ENCODE assay signal across 1 cellular context in the genomic region with DNA sequence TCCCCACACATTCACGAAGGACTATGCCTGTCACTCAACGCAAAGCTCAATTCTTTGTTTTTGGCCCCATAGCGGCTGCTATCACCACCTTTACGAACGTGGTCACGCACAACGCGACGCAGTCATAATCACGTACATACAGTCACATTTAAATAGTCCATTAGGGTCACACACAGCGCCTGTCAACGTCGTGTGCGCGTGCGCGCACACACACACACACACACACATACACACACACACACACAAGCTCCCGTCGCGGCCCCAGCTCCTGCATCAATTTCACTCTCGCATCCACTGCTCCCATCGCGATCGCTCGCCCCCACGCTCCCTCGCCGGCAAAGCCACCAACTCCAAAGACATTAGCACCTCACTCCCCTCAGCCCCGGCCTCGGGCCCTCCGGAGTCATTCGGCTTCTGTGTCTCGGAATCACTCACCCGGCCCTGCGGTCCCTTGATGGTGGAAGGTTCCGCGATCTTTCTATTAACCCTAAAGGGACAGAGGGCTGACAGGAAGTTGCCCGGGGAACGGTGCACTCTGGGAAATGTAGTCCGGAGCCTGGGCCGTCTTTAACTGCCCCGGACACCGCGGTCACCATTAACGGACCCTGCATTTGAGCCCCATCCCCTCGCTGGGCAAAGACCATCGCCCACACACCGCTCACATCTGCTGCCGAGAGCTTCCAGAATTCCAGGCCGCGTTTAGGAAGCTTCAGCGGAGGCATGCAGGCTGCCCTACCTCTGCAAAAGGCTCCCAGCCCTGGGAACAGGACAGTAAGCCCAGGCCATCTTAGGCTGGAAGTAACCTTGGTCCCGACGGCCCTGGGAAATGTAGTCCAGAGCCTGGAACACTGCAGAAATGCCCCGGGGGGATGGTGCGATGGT.
TF ChIP-seq lines count a peak whose summit lies in the region.

A gene (minus strand): TSS at position 486 of the 882 bp plus-strand sequence. CDS start 12,768 bp downstream, outside the sequence.

TF ChIP-seq in HepG2, 621 proteins besides CTCF, POLR2A, EP300 and RAD21 (continued from another document and continues in another):
- TF ChIP-seq, protein P1, sequence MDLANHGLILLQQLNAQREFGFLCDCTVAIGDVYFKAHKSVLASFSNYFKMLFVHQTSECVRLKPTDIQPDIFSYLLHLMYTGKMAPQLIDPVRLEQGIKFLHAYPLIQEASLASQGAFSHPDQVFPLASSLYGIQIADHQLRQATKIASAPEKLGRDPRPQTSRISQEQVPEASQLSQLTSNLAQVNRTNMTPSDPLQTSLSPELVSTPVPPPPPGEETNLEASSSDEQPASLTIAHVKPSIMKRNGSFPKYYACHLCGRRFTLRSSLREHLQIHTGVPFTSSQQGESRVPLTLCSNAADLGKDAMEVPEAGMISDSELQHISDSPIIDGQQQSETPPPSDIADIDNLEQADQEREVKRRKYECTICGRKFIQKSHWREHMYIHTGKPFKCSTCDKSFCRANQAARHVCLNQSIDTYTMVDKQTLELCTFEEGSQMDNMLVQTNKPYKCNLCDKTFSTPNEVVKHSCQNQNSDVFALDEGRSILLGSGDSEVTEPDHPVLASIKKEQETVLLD (CRISPR knock-in tag; IDR thresholded peaks at IDR 0.05; ENCODE audit: low read depth), result no peak
- TF ChIP-seq MZF1 (CRISPR knock-in tag; IDR thresholded peaks at IDR 0.05; ENCODE audit: borderline replicate concordance) (no peak), ZNF383 (CRISPR knock-in tag; IDR thresholded peaks at IDR 0.05; ENCODE audit: borderline replicate concordance) (peak; percentile 30; the same call in 1 of the 2 replicates), MTA1 (CRISPR knock-in tag; IDR thresholded peaks at IDR 0.05; ENCODE audit: borderline replicate concordance) (no peak), HNRNPLL (IDR thresholded peaks at IDR 0.05; ENCODE audit: low read depth, low read length, poor library complexity, severe bottlenecking) (peak; percentile 71), KAT7 (CRISPR knock-in tag; IDR thresholded peaks at IDR 0.05; ENCODE audit: borderline replicate concordance) (peak; percentile 83), MIER3 (CRISPR knock-in tag; IDR thresholded peaks at IDR 0.05; ENCODE audit: borderline replicate concordance) (no peak; the same call in 1 of the 2 replicates), ZNF749 (CRISPR knock-in tag; IDR thresholded peaks at IDR 0.05; ENCODE audit: borderline replicate concordance) (peak; percentile 54; the same call in 1 of the 2 replicates), RBAK (CRISPR knock-in tag; IDR thresholded peaks at IDR 0.05) (0 out of 2 replicates have a peak, but pooled peaks have one; percentile 41), RNF2 (conservative IDR thresholded peaks at IDR 0.05; ENCODE audit: low read depth) (no peak), BORCS8-MEF2B (CRISPR knock-in tag; IDR thresholded peaks at IDR 0.05) (0 out of 2 replicates have a peak, but pooled peaks have one; percentile 65), RXRB (CRISPR knock-in tag; IDR thresholded peaks at IDR 0.05; ENCODE audit: borderline replicate concordance) (0 out of 2 replicates have a peak, but pooled peaks have one; percentile 8), RCOR2 (CRISPR knock-in tag; IDR thresholded peaks at IDR 0.05) (0 out of 2 replicates have a peak, but pooled peaks have one; percentile 26), FOXP1 (IDR thresholded peaks at IDR 0.05) (no peak), FOXP1 (CRISPR knock-in tag; IDR thresholded peaks at IDR 0.05) (peak; percentile 26; the same call in 1 of the 2 replicates), ESRRA (CRISPR knock-in tag; IDR thresholded peaks at IDR 0.05; ENCODE audit: low read depth) (no peak), ZKSCAN1 (IDR thresholded peaks at IDR 0.05; ENCODE audit: low read length) (no peak), MAF1 (CRISPR knock-in tag; IDR thresholded peaks at IDR 0.05; ENCODE audit: borderline replicate concordance) (peak; percentile 71; the same call in 1 of the 2 replicates), ZEB1 (IDR thresholded peaks at IDR 0.05; ENCODE audit: insufficient replicate concordance, low read depth) (no peak), ZNF451 (CRISPR knock-in tag; IDR thresholded peaks at IDR 0.05) (peak; percentile 37; the same call in 1 of the 2 replicates), SATB2 (CRISPR knock-in tag; IDR thresholded peaks at IDR 0.05) (no peak), ZNF598 (CRISPR knock-in tag; IDR thresholded peaks at IDR 0.05; ENCODE audit: borderline replicate concordance) (peak; percentile 94; the same call in 1 of the 2 replicates), FOXK2 (IDR thresholded peaks at IDR 0.05) (no peak; the same call in 1 of the 2 replicates), NRL (CRISPR knock-in tag; IDR thresholded peaks at IDR 0.05; ENCODE audit: borderline replicate concordance) (peak; percentile 84; the same call in 1 of the 2 replicates), ZNF232 (CRISPR knock-in tag; IDR thresholded peaks at IDR 0.05; ENCODE audit: borderline replicate concordance) (peak; percentile 55; the same call in 1 of the 2 replicates), ZFP36L1 (CRISPR knock-in tag; IDR thresholded peaks at IDR 0.05) (0 out of 2 replicates have a peak, but pooled peaks have one; percentile 82), NR2F6 (IDR thresholded peaks at IDR 0.05) (peak; percentile 30; the same call in 1 of the 2 replicates), NR2F6 (CRISPR knock-in tag; IDR thresholded peaks at IDR 0.05) (no peak), ZSCAN20 (CRISPR knock-in tag; IDR thresholded peaks at IDR 0.05; ENCODE audit: borderline replicate concordance) (no peak), ARNT (IDR thresholded peaks at IDR 0.05) (no peak), ZNF781 (CRISPR knock-in tag; IDR thresholded peaks at IDR 0.05; ENCODE audit: borderline replicate concordance, not compliant biosample characterization) (peak; percentile 58), GZF1 (CRISPR knock-in tag; IDR thresholded peaks at IDR 0.05) (0 out of 2 replicates have a peak, but pooled peaks have one; percentile 53), MAFF (IDR thresholded peaks at IDR 0.05; ENCODE audit: low read depth, low read length) (no peak), HNRNPUL1 (IDR thresholded peaks at IDR 0.05; ENCODE audit: low read depth, low read length) (no peak), HCFC1 (IDR thresholded peaks at IDR 0.05; ENCODE audit: low read depth, low read length) (peak; percentile 88), ZNF563 (CRISPR knock-in tag; IDR thresholded peaks at IDR 0.05) (no peak), YEATS4 (CRISPR knock-in tag; IDR thresholded peaks at IDR 0.05; ENCODE audit: borderline replicate concordance) (peak; percentile 81), ZNF629 (CRISPR knock-in tag; conservative IDR thresholded peaks at IDR 0.05) (0 out of 2 replicates have a peak, but pooled peaks have one; percentile 26), ZFP1 (CRISPR knock-in tag; IDR thresholded peaks at IDR 0.05) (no peak), NFYC (CRISPR knock-in tag; IDR thresholded peaks at IDR 0.05) (0 out of 2 replicates have a peak, but pooled peaks have one; percentile 6), RBM22 (optimal IDR thresholded peaks at IDR 0.05; ENCODE audit: low read length) (peak; percentile 73), ZNF234 (CRISPR knock-in tag; conservative IDR thresholded peaks at IDR 0.05) (no peak), ATF1 (CRISPR knock-in tag; IDR thresholded peaks at IDR 0.05) (peak; percentile 87), MLLT10 (CRISPR knock-in tag; IDR thresholded peaks at IDR 0.05) (no peak), CENPX (CRISPR knock-in tag; IDR thresholded peaks at IDR 0.05) (no peak), JUND (CRISPR knock-in tag; IDR thresholded peaks at IDR 0.05) (no peak), ZNF670 (CRISPR knock-in tag; IDR thresholded peaks at IDR 0.05; ENCODE audit: borderline replicate concordance) (peak; percentile 74), JUNB (CRISPR knock-in tag; IDR thresholded peaks at IDR 0.05; ENCODE audit: borderline replicate concordance) (no peak), ZNF737 (CRISPR knock-in tag; IDR thresholded peaks at IDR 0.05; ENCODE audit: borderline replicate concordance) (no peak), MIXL1 (CRISPR knock-in tag; IDR thresholded peaks at IDR 0.05) (peak; percentile 58; the same call in 1 of the 2 replicates)
- TF ChIP-seq, protein P2, sequence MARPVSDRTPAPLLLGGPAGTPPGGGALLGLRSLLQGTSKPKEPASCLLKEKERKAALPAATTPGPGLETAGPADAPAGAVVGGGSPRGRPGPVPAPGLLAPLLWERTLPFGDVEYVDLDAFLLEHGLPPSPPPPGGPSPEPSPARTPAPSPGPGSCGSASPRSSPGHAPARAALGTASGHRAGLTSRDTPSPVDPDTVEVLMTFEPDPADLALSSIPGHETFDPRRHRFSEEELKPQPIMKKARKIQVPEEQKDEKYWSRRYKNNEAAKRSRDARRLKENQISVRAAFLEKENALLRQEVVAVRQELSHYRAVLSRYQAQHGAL (CRISPR knock-in tag; IDR thresholded peaks at IDR 0.05; ENCODE audit: not compliant biosample characterization), result no peak
- TF ChIP-seq, protein P3, sequence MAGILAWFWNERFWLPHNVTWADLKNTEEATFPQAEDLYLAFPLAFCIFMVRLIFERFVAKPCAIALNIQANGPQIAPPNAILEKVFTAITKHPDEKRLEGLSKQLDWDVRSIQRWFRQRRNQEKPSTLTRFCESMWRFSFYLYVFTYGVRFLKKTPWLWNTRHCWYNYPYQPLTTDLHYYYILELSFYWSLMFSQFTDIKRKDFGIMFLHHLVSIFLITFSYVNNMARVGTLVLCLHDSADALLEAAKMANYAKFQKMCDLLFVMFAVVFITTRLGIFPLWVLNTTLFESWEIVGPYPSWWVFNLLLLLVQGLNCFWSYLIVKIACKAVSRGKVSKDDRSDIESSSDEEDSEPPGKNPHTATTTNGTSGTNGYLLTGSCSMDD (CRISPR knock-in tag; IDR thresholded peaks at IDR 0.05), result no peak
- TF ChIP-seq, protein P4, sequence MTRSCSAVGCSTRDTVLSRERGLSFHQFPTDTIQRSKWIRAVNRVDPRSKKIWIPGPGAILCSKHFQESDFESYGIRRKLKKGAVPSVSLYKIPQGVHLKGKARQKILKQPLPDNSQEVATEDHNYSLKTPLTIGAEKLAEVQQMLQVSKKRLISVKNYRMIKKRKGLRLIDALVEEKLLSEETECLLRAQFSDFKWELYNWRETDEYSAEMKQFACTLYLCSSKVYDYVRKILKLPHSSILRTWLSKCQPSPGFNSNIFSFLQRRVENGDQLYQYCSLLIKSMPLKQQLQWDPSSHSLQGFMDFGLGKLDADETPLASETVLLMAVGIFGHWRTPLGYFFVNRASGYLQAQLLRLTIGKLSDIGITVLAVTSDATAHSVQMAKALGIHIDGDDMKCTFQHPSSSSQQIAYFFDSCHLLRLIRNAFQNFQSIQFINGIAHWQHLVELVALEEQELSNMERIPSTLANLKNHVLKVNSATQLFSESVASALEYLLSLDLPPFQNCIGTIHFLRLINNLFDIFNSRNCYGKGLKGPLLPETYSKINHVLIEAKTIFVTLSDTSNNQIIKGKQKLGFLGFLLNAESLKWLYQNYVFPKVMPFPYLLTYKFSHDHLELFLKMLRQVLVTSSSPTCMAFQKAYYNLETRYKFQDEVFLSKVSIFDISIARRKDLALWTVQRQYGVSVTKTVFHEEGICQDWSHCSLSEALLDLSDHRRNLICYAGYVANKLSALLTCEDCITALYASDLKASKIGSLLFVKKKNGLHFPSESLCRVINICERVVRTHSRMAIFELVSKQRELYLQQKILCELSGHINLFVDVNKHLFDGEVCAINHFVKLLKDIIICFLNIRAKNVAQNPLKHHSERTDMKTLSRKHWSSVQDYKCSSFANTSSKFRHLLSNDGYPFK (CRISPR knock-in tag; IDR thresholded peaks at IDR 0.05; ENCODE audit: borderline replicate concordance), result peak; percentile 100
- TF ChIP-seq, protein P5, sequence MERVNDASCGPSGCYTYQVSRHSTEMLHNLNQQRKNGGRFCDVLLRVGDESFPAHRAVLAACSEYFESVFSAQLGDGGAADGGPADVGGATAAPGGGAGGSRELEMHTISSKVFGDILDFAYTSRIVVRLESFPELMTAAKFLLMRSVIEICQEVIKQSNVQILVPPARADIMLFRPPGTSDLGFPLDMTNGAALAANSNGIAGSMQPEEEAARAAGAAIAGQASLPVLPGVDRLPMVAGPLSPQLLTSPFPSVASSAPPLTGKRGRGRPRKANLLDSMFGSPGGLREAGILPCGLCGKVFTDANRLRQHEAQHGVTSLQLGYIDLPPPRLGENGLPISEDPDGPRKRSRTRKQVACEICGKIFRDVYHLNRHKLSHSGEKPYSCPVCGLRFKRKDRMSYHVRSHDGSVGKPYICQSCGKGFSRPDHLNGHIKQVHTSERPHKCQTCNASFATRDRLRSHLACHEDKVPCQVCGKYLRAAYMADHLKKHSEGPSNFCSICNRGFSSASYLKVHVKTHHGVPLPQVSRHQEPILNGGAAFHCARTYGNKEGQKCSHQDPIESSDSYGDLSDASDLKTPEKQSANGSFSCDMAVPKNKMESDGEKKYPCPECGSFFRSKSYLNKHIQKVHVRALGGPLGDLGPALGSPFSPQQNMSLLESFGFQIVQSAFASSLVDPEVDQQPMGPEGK (CRISPR knock-in tag; IDR thresholded peaks at IDR 0.05), result no peak
- TF ChIP-seq, protein P6, sequence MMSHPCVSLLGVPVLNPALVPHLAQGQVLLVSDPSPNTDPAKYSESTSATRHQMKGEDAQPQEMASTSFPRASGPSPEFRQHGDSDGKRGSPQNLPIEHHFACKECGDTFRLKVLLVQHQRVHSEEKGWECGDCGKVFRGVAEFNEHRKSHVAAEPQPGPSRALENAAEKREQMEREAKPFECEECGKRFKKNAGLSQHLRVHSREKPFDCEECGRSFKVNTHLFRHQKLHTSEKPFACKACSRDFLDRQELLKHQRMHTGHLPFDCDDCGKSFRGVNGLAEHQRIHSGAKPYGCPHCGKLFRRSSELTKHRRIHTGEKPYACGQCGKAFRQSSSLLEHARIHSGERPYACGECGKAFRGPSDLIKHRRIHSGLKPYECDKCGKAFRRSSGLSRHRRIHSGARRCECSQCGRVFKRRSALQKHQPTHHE (CRISPR knock-in tag; IDR thresholded peaks at IDR 0.05; ENCODE audit: borderline replicate concordance), result peak; percentile 80
- TF ChIP-seq, protein P7, sequence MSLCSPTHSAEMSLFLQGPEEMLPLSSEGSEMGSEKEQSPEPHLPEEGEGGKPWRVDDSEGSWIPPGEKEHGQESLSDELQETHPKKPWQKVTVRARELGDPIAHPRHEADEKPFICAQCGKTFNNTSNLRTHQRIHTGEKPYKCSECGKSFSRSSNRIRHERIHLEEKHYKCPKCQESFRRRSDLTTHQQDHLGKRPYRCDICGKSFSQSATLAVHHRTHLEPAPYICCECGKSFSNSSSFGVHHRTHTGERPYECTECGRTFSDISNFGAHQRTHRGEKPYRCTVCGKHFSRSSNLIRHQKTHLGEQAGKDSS (CRISPR knock-in tag; IDR thresholded peaks at IDR 0.05; ENCODE audit: borderline replicate concordance, low read depth), result peak; percentile 74; the same call in 1 of the 2 replicates
